In genomic region chr12:1791104-1791927, GRCh38 we compare ENCODE assay signal across 8 cellular contexts. TPM values are rescaled to one million over a fixed set of nuclear protein-coding genes. Genes with fewer than 3 reads are reported as not detected.
DNase-seq lines count a peak whose midpoint lies in the region; ATAC-seq lines count a peak whose summit lies in the region.

No MANE protein-coding gene starts in this region.

- H3K4me3 Mint-ChIP-seq in activated CD4-positive, alpha-beta T cell treated with anti-CD3 and anti-CD28 coated beads, Interleukin-2, amount 10 ng/mL, durations not matched to agents 24 days and 14 days: no peak overlapping the region

- intact Hi-C loops in activated CD4-positive, alpha-beta T cell treated with anti-CD3 and anti-CD28 coated beads, Interleukin-2, amount 10 ng/mL, durations not matched to agents 24 days and 14 days (cut with micrococcal nuclease): loop anchor here (1.0 to 10.0 kb wide), 4 partner anchors 100 to 213 kb away; partner anchors contain the start of genes ADIPOR2 and DCP1B

- in situ Hi-C loops in ACHN (cut with HindIII; ENCODE audit: low pct_ligation_motif_present, low pct_unique_long_range_greater_than_20kb, low sequenced_read_pairs): loop anchor here (25.0 kb wide), 1 partner anchor 129 kb away; no protein-coding TSS in a partner anchor

- peaks cover 3% of the 10 kb centered on the region for H3K36me3 Mint-ChIP-seq in activated CD4-positive, alpha-beta T cell treated with anti-CD3 and anti-CD28 coated beads, Interleukin-2, amount 10 ng/mL, durations not matched to agents 24 days and 14 days (ENCODE audit: low read depth)

- no peaks in the 10 kb centered on the region for H3K9me3 Mint-ChIP-seq in activated CD4-positive, alpha-beta T cell treated with anti-CD3 and anti-CD28 coated beads, Interleukin-2, amount 10 ng/mL, durations not matched to agents 24 days and 14 days

- H3K27ac Mint-ChIP-seq in activated CD4-positive, alpha-beta T cell treated with anti-CD3 and anti-CD28 coated beads, Interleukin-2, amount 10 ng/mL, durations not matched to agents 24 days and 14 days: no peak overlapping the region

- no peak for ATAC-seq in GM21423 (IDR thresholded peaks at IDR 0.05; ENCODE audit: unreplicated experiment)

- DNase-seq in ACHN (peak; percentile 81), GM19238 (ENCODE audit: insufficient read length, low spot score) (peak; percentile 44), NCI-H345 treated with DMSO at 0.1 percent for 48 hours (lab: John Stamatoyannopoulos, UW; ENCODE audit: unreplicated experiment) (peak; percentile 38), dermis microvascular lymphatic vessel endothelial cell (ENCODE audit: low read depth in 2 of 2) (peak; percentile 63 to 75), lung microvascular endothelial cell (ENCODE audit: low read depth in 2 of 2) (peak; percentile 80 to 84)
- peak; percentile 90 for DNase-seq in activated CD4-positive, alpha-beta T cell treated with anti-CD3 and anti-CD28 coated beads, Interleukin-2, amount 10 ng/mL, durations not matched to agents 24 days and 14 days
- peak; percentile 46 to 52 for DNase-seq in stimulated activated CD8-positive, alpha-beta memory T cell treated with anti-CD3 and anti-CD28 coated beads, Interleukin-7, amount 100 ng/mL, for 4 hours (ENCODE audit: low read depth in 2 of 2)

- H3K4me1 Mint-ChIP-seq in activated CD4-positive, alpha-beta T cell treated with anti-CD3 and anti-CD28 coated beads, Interleukin-2, amount 10 ng/mL, durations not matched to agents 24 days and 14 days: peaks cover 18% of the 10 kb centered on the region

- no peaks in the 10 kb centered on the region for H3K27me3 Mint-ChIP-seq in activated CD4-positive, alpha-beta T cell treated with anti-CD3 and anti-CD28 coated beads, Interleukin-2, amount 10 ng/mL, durations not matched to agents 24 days and 14 days

RNA-seq across cellular contexts. Expression of gene LRTM2, which starts 29.0 kb away (rescaled TPM):
- total RNA-seq in activated CD4-positive, alpha-beta T cell treated with anti-CD3 and anti-CD28 coated beads, Interleukin-2, amount 10 ng/mL, durations not matched to agents 24 days and 14 days: 0.05 and 0.16 TPM in 2 replicates
- total RNA-seq in dermis microvascular lymphatic vessel endothelial cell (not detected in 2 replicates), lung microvascular endothelial cell (not detected in 2 replicates)

Comparison
In these comparisons a context has a peak if more than half of its experiments do, and no peak if none do; other contexts are left out.
1. DNase-seq: peak in every context shown above with its lines; median percentile 90 in activated CD4-positive, alpha-beta T cell treated with anti-CD3 and anti-CD28 coated beads, Interleukin-2, amount 10 ng/mL, durations not matched to agents 24 days and 14 days; 82 in lung microvascular endothelial cell; 81 in ACHN; 69 in dermis microvascular lymphatic vessel endothelial cell; 49 in stimulated activated CD8-positive, alpha-beta memory T cell treated with anti-CD3 and anti-CD28 coated beads, Interleukin-7, amount 100 ng/mL, for 4 hours; 44 in GM19238; 38 in NCI-H345 treated with DMSO at 0.1 percent for 48 hours.